In genomic region chr7:12220321-12221046, GRCh38 we compare ENCODE assay signal across 22 cellular contexts. TPM values are rescaled to one million over a fixed set of nuclear protein-coding genes. Genes with fewer than 3 reads are reported as not detected.
DNase-seq lines count a peak whose midpoint lies in the region; TF ChIP-seq lines count a peak whose summit lies in the region.
"Had no signal": no experiment of that assay in that cellular context is flagged by ENCODE, and none has a peak within 500 bp of the region (broad histone marks: within the 10 kb centered on the region; RNA-seq: fewer than 3 reads in every experiment).

No MANE protein-coding gene starts in this region.

- no peak for DNase-seq in activated CD4-positive, alpha-beta T cell treated with anti-CD3 and anti-CD28 coated beads, Interleukin-2, amount 10 ng/mL, durations not matched to agents 7 days and 5 days
- no peak for DNase-seq in activated CD4-positive, alpha-beta T cell treated with anti-CD3 and anti-CD28 coated beads, Interleukin-2, amount 50 U/mL, for 48 hours
- DNase-seq in DMS53 (lab: John Stamatoyannopoulos, UW) = peak; percentile 61
- peak; percentile 76 for DNase-seq in NCI-H69 (lab: John Stamatoyannopoulos, UW)
- DNase-seq in fibroblast of the aortic adventitia (ENCODE audit: low read depth) = peak; percentile 17
- no peak for DNase-seq in stimulated activated naive CD4-positive, alpha-beta T cell treated with Interleukin-2 at 50 U/mL for 16 hours (lab: John Stamatoyannopoulos, UW)
- DNase-seq in hepatocyte (ENCODE audit: low spot score) = no peak
- no peak for DNase-seq in stimulated activated CD4-positive, alpha-beta T cell treated with anti-CD3 and anti-CD28 coated beads, Interleukin-4, amount 100 ng/mL, for 24 hours
- DNase-seq: activated B cell treated with CpG ODN at 0.5 μM for 24 hours; activated CD8-positive, alpha-beta memory T cell treated with anti-CD3 and anti-CD28 coated beads for 24 hours; effector memory CD4-positive, alpha-beta T cell; H7; IMR-90; kidney glomerular epithelial cell; NCI-H187; posterior cingulate gyrus; RPMI8226; trophoblast cell had no signal

- no peaks in the 10 kb centered on the region for H4K20me1 ChIP-seq in hepatocyte (ENCODE audit: insufficient read depth, poor library complexity, severe bottlenecking)

- no peaks in the 10 kb centered on the region for H3K27me3 ChIP-seq in hepatocyte
- H3K27me3 ChIP-seq: BLaER1 treated with 17β-estradiol and CSF1 and Interleukin-3, amounts not matched to agents 10 nM and 100 nM; neural progenitor cell had no signal

- H3K9me3 Mint-ChIP-seq in activated CD4-positive, alpha-beta T cell treated with anti-CD3 and anti-CD28 coated beads, Interleukin-2, amount 10 ng/mL, durations not matched to agents 7 days and 5 days = peaks cover 20% of the 10 kb centered on the region
- H3K9me3 Mint-ChIP-seq: activated B cell treated with CpG ODN at 0.5 μM for 24 hours had no signal

- H3K4me3 ChIP-seq in fibroblast of the aortic adventitia (ENCODE audit: low read depth, low read length) (no peak overlapping the region), hepatocyte (no peak overlapping the region)
- H3K4me3 ChIP-seq: BLaER1 treated with 17β-estradiol and CSF1 and Interleukin-3, amounts not matched to agents 10 nM and 100 nM; lung; neural progenitor cell had no signal

- peaks cover 90% of the 10 kb centered on the region for H3K36me3 Mint-ChIP-seq in activated CD4-positive, alpha-beta T cell treated with anti-CD3 and anti-CD28 coated beads, Interleukin-2, amount 10 ng/mL, durations not matched to agents 7 days and 5 days (ENCODE audit: low read depth)

- no peaks in the 10 kb centered on the region for H3K27me3 Mint-ChIP-seq in activated CD4-positive, alpha-beta T cell treated with anti-CD3 and anti-CD28 coated beads, Interleukin-2, amount 10 ng/mL, durations not matched to agents 7 days and 5 days
- H3K27me3 Mint-ChIP-seq: activated B cell treated with CpG ODN at 0.5 μM for 24 hours, brain had no signal

- H3K9me2 ChIP-seq in hepatocyte (replicated peaks; ENCODE audit: insufficient read depth) = no peaks in the 10 kb centered on the region

- POLR2A ChIA-PET in activated CD4-positive, alpha-beta T cell treated with anti-CD3 and anti-CD28 coated beads, Interleukin-2, amount 10 ng/mL, durations not matched to agents 7 days and 5 days (lab: Charles Lee) = no interaction called here

- TF ChIP-seq CTCF in fibroblast of the aortic adventitia (IDR thresholded peaks at IDR 0.05; ENCODE audit: insufficient read depth, low read length) (no peak), hepatocyte (IDR thresholded peaks at IDR 0.05; ENCODE audit: poor library complexity) (no peak)

- H3K27ac ChIP-seq in hepatocyte = no peak overlapping the region
- H3K27ac ChIP-seq: BLaER1 treated with 17β-estradiol and CSF1 and Interleukin-3, amounts not matched to agents 10 nM and 100 nM; neural progenitor cell had no signal

- H3K36me3 ChIP-seq in hepatocyte (replicated peaks; ENCODE audit: insufficient read depth, low read depth) = no peaks in the 10 kb centered on the region

- WGBS in hepatocyte (ENCODE audit: low lambda C conversion rate, missing lambda C conversion rate) = 97% methylated on average over 1 of the region's 1 CpG

- no peaks in the 10 kb centered on the region for H3K4me1 ChIP-seq in hepatocyte (ENCODE audit: insufficient read depth)
- H3K4me1 ChIP-seq: neural progenitor cell had no signal

- H3K9me3 ChIP-seq in hepatocyte (ENCODE audit: low read depth) = no peaks in the 10 kb centered on the region

- CTCF ChIA-PET in activated CD4-positive, alpha-beta T cell treated with anti-CD3 and anti-CD28 coated beads, Interleukin-2, amount 10 ng/mL, durations not matched to agents 7 days and 5 days (lab: Charles Lee) = no interaction called here

- peak overlapping the region; percentile 56 for H3K27ac Mint-ChIP-seq in activated CD4-positive, alpha-beta T cell treated with anti-CD3 and anti-CD28 coated beads, Interleukin-2, amount 10 ng/mL, durations not matched to agents 7 days and 5 days
- H3K27ac Mint-ChIP-seq: activated B cell treated with CpG ODN at 0.5 μM for 24 hours, neural progenitor cell had no signal

- H3K4me2 ChIP-seq in hepatocyte = no peak overlapping the region
- H3K4me2 ChIP-seq: BLaER1 treated with 17β-estradiol and CSF1 and Interleukin-3, amounts not matched to agents 10 nM and 100 nM; neural progenitor cell had no signal

- peaks cover 16% of the 10 kb centered on the region for H3K79me2 ChIP-seq in hepatocyte

- H3K4me1 Mint-ChIP-seq in activated CD4-positive, alpha-beta T cell treated with anti-CD3 and anti-CD28 coated beads, Interleukin-2, amount 10 ng/mL, durations not matched to agents 7 days and 5 days = peaks cover 57% of the 10 kb centered on the region
- H3K4me1 Mint-ChIP-seq: neural progenitor cell had no signal

- no peak overlapping the region for H2AFZ ChIP-seq in hepatocyte
- H2AFZ ChIP-seq: neural progenitor cell had no signal

- H3K4me3 Mint-ChIP-seq in activated CD4-positive, alpha-beta T cell treated with anti-CD3 and anti-CD28 coated beads, Interleukin-2, amount 10 ng/mL, durations not matched to agents 7 days and 5 days = no peak overlapping the region
- H3K4me3 Mint-ChIP-seq: activated B cell treated with CpG ODN at 0.5 μM for 24 hours, brain, neural progenitor cell had no signal

RNA-seq across cellular contexts. Expression of gene TMEM106B, which starts 9.4 kb away (rescaled TPM):
- 10 to 100 TPM; 35.1 to 42.5 TPM for total RNA-seq in activated CD4-positive, alpha-beta T cell treated with anti-CD3 and anti-CD28 coated beads, Interleukin-2, amount 10 ng/mL, durations not matched to agents 7 days and 5 days
- total RNA-seq in fibroblast of the aortic adventitia (ENCODE audit: low replicate concordance) (50.2 and 146 TPM in 2 replicates), hepatocyte (118 and 133 TPM in 2 replicates)
- 37.5 and 39.5 TPM in 2 replicates for polyA plus RNA-seq in hepatocyte

Comparison
In these comparisons a context has a peak if more than half of its experiments do, and no peak if none do; other contexts are left out.
1. DNase-seq: peak in DMS53 (single experiment), NCI-H69 (single experiment) and fibroblast of the aortic adventitia (single experiment); none in activated CD4-positive, alpha-beta T cell treated with anti-CD3 and anti-CD28 coated beads, Interleukin-2, amount 10 ng/mL, durations not matched to agents 7 days and 5 days (single experiment), activated CD4-positive, alpha-beta T cell treated with anti-CD3 and anti-CD28 coated beads, Interleukin-2, amount 50 U/mL, for 48 hours (0 of 2), stimulated activated naive CD4-positive, alpha-beta T cell treated with Interleukin-2 at 50 U/mL for 16 hours (single experiment), hepatocyte (single experiment) and stimulated activated CD4-positive, alpha-beta T cell treated with anti-CD3 and anti-CD28 coated beads, Interleukin-4, amount 100 ng/mL, for 24 hours (single experiment).